10 cellular contexts compared by ENCODE assay signal in genomic region chr6:14316911-14317535, GRCh38.
DNase-seq lines count a peak whose midpoint lies in the region; ATAC-seq and TF ChIP-seq lines count a peak whose summit lies in the region.
"Had no signal": no experiment of that assay in that cellular context is flagged by ENCODE, and none has a peak within 500 bp of the region (broad histone marks: within the 10 kb centered on the region; RNA-seq: fewer than 3 reads in every experiment).

No MANE protein-coding gene starts in this region.

- TF ChIP-seq POLR2A in heart left ventricle (IDR thresholded peaks at IDR 0.05) = no peak

- no peak overlapping the region; the same call in 1 of the 2 replicates for H3K27ac ChIP-seq in HEK293 (ENCODE audit: extremely low read depth, low read depth, low read length)
- peak overlapping the region; percentile 38 for H3K27ac ChIP-seq in VCaP
- H3K27ac ChIP-seq in lung (ENCODE audit: low read depth in 1 of 2, low read length in 1 of 2) = peak overlapping the region in 1 of 2 donors; percentile 41
- no peak overlapping the region for H3K27ac ChIP-seq in heart left ventricle

- intact Hi-C loops in heart left ventricle (cut with DNase I) = no loop called here

- POLR2A ChIA-PET in HEK293 (lab: Yijun Ruan, JAX) = no interaction called here

- no peaks in the 10 kb centered on the region for H3K36me3 ChIP-seq in HEK293 (ENCODE audit: control insufficient read depth in 2 of 2, insufficient read depth in 1 of 2, low read length in 2 of 2)
- H3K36me3 ChIP-seq in lung (ENCODE audit: control insufficient read depth in 2 of 2, insufficient read depth in 2 of 2, low read length in 2 of 2) = no peaks in the 10 kb centered on the region
- H3K36me3 ChIP-seq in heart left ventricle = no peaks in the 10 kb centered on the region

- peak; percentile 48 for TF ChIP-seq CTCF in HEK293 (tag by site-specific recombination; IDR thresholded peaks at IDR 0.05)
- peak; percentile 22; the same call in 1 of the 2 replicates for TF ChIP-seq CTCF in VCaP (conservative IDR thresholded peaks at IDR 0.05)
- no peak for TF ChIP-seq CTCF in lung (IDR thresholded peaks at IDR 0.05; ENCODE audit: control extremely low read depth, extremely low read depth)
- no peak for TF ChIP-seq CTCF in heart left ventricle (IDR thresholded peaks at IDR 0.05)

- DNase-seq in COR-L47 (lab: John Stamatoyannopoulos, UW) (peak; percentile 50), lung (ENCODE audit: low spot score) (no peak), NCI-H128 (lab: John Stamatoyannopoulos, UW; ENCODE audit: unreplicated experiment) (no peak), heart left ventricle (no peak), NCI-H2107 (lab: John Stamatoyannopoulos, UW) (no peak)
- DNase-seq: natural killer cell, SW 1271 had no signal

- H3K4me1 ChIP-seq in HEK293 (ENCODE audit: control insufficient read depth, insufficient read depth, low read length) = peaks cover 12% of the 10 kb centered on the region
- peaks cover 0 to 6% of the 10 kb centered on the region in 2 donors for H3K4me1 ChIP-seq in lung (ENCODE audit: control insufficient read depth in 2 of 2, insufficient read depth in 2 of 2, low read length in 2 of 2)
- no peaks in the 10 kb centered on the region for H3K4me1 ChIP-seq in heart left ventricle

- CTCF ChIA-PET in HEK293 (lab: Yijun Ruan, JAX) = interaction anchor here (0.6 to 1.9 kb wide), 9 partner anchors 8 to 1041 kb away, joined by 3 to 6 read pairs (median 4); no protein-coding TSS in a partner anchor

- ATAC-seq in lung (ENCODE audit: insufficient read depth, low FRiP score) = peak; percentile 19
- no peak for ATAC-seq in HG02571 (IDR thresholded peaks at IDR 0.05; ENCODE audit: unreplicated experiment)
- no peak for ATAC-seq in heart left ventricle
- ATAC-seq: natural killer cell had no signal

- H3K27me3 ChIP-seq in lung (ENCODE audit: control insufficient read depth, insufficient read depth) = no peaks in the 10 kb centered on the region
- H3K27me3 ChIP-seq in heart left ventricle = no peaks in the 10 kb centered on the region

- H3K9me3 ChIP-seq in HEK293 (ENCODE audit: control insufficient read depth, insufficient read depth, low read depth, low read length) (no peaks in the 10 kb centered on the region), lung (ENCODE audit: control insufficient read depth in 2 of 2, insufficient read depth in 1 of 2, low read length in 1 of 2) (no peaks in the 10 kb centered on the region), heart left ventricle (no peaks in the 10 kb centered on the region)

- H3K4me3 ChIP-seq in HEK293 (ENCODE audit: low read depth, low read length) (no peak overlapping the region), lung (no peak overlapping the region), heart left ventricle (no peak overlapping the region)

- WGBS in lung, 2 donors = 27% methylated on average over 5 of the region's 5 CpGs
- 71 to 85% (median 76%) methylated on average over 5 of the region's 5 CpGs for WGBS in heart left ventricle, 4 donors

TF ChIP-seq in HEK293, 187 proteins besides CTCF, POLR2A, EP300 and RAD21:
- TF ChIP-seq ZNF449 (tag by site-specific recombination; IDR thresholded peaks at IDR 0.05) (peak; percentile 55; the same call in 1 of the 2 replicates), GLIS1 (tag by site-specific recombination; IDR thresholded peaks at IDR 0.05) (no peak), ZFHX2 (tag by site-specific recombination; conservative IDR thresholded peaks at IDR 0.05) (peak; percentile 47; the same call in 1 of the 2 replicates), FEZF1 (tag by site-specific recombination; IDR thresholded peaks at IDR 0.05) (peak; percentile 40), EGR2 (tag by site-specific recombination; IDR thresholded peaks at IDR 0.05; ENCODE audit: low read depth) (0 out of 2 replicates have a peak, but pooled peaks have one; percentile 22), MEIS1 (CRISPR knock-in tag; IDR thresholded peaks at IDR 0.05; ENCODE audit: borderline replicate concordance) (no peak)
- TF ChIP-seq, protein P1, sequence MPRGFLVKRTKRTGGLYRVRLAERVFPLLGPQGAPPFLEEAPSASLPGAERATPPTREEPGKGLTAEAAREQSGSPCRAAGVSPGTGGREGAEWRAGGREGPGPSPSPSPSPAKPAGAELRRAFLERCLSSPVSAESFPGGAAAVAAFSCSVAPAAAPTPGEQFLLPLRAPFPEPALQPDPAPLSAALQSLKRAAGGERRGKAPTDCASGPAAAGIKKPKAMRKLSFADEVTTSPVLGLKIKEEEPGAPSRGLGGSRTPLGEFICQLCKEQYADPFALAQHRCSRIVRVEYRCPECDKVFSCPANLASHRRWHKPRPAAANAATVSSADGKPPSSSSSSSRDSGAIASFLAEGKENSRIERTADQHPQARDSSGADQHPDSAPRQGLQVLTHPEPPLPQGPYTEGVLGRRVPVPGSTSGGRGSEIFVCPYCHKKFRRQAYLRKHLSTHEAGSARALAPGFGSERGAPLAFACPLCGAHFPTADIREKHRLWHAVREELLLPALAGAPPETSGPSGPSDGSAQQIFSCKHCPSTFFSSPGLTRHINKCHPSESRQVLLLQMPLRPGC (tag by site-specific recombination; IDR thresholded peaks at IDR 0.05) = no peak
- TF ChIP-seq, protein P2, sequence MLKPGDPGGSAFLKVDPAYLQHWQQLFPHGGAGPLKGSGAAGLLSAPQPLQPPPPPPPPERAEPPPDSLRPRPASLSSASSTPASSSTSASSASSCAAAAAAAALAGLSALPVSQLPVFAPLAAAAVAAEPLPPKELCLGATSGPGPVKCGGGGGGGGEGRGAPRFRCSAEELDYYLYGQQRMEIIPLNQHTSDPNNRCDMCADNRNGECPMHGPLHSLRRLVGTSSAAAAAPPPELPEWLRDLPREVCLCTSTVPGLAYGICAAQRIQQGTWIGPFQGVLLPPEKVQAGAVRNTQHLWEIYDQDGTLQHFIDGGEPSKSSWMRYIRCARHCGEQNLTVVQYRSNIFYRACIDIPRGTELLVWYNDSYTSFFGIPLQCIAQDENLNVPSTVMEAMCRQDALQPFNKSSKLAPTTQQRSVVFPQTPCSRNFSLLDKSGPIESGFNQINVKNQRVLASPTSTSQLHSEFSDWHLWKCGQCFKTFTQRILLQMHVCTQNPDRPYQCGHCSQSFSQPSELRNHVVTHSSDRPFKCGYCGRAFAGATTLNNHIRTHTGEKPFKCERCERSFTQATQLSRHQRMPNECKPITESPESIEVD (tag by site-specific recombination; IDR thresholded peaks at IDR 0.05) = peak; percentile 51; the same call in 1 of the 2 replicates

Comparison
In these comparisons a context has a peak if more than half of its experiments do, and no peak if none do; other contexts are left out.
1. CTCF ChIP-seq: peak in HEK293 (single experiment) and VCaP (single experiment); none in lung (single experiment) and heart left ventricle (0 of 12).